Comparison of ENCODE assay signal across 15 cellular contexts in genomic region chr15:63440756-63441155, GRCh38. TPM values are rescaled to one million over a fixed set of nuclear protein-coding genes. Genes with fewer than 3 reads are reported as not detected.
DNase-seq lines count a peak whose midpoint lies in the region; ATAC-seq, FAIRE-seq and TF ChIP-seq lines count a peak whose summit lies in the region.
"Had no signal": no experiment of that assay in that cellular context is flagged by ENCODE, and none has a peak within 500 bp of the region (broad histone marks: within the 10 kb centered on the region; RNA-seq: fewer than 3 reads in every experiment).

No MANE protein-coding gene starts in this region.

- H3K27ac ChIP-seq in VCaP, result peak overlapping the region; percentile 83
- peak overlapping the region; percentile 16 for H3K27ac ChIP-seq in naive thymus-derived CD4-positive, alpha-beta T cell (ENCODE audit: low read depth, low read length)
- H3K27ac ChIP-seq in small intestine (ENCODE audit: low read depth in 1 of 2, low read length in 1 of 2), result no peak overlapping the region

- H3K4me3 ChIP-seq in naive thymus-derived CD4-positive, alpha-beta T cell (ENCODE audit: low read length), result no peak overlapping the region
- no peak overlapping the region for H3K4me3 ChIP-seq in small intestine (ENCODE audit: low read depth in 1 of 2, low read length in 2 of 2)

- H3K36me3 ChIP-seq in naive thymus-derived CD4-positive, alpha-beta T cell (ENCODE audit: control insufficient read depth in 2 of 3, insufficient read depth in 3 of 3, low read length in 3 of 3), result no peaks in the 10 kb centered on the region
- no peaks in the 10 kb centered on the region for H3K36me3 ChIP-seq in small intestine (ENCODE audit: control insufficient read depth in 2 of 2, insufficient read depth in 2 of 2, low read length in 2 of 2)

- no peak for FAIRE-seq in small intestine (lab: Jason Lieb, UNC)

- intact Hi-C loops in activated CD4-positive, alpha-beta T cell treated with anti-CD3 and anti-CD28 coated beads, Interleukin-2, amount 10 ng/mL, durations not matched to agents 24 days and 14 days (cut with micrococcal nuclease), result no loop called here
- intact Hi-C loops in naive thymus-derived CD4-positive, alpha-beta T cell (cut with micrococcal nuclease), result no loop called here

- H3K4me3 Mint-ChIP-seq in activated CD4-positive, alpha-beta T cell treated with anti-CD3 and anti-CD28 coated beads, Interleukin-2, amount 10 ng/mL, durations not matched to agents 24 days and 14 days, result no peak overlapping the region
- peak overlapping the region; percentile 1 to 68 (median 44) for H3K4me3 Mint-ChIP-seq in naive thymus-derived CD4-positive, alpha-beta T cell
- no peak overlapping the region for H3K4me3 Mint-ChIP-seq in activated CD8-positive, alpha-beta T cell treated with anti-CD3 and anti-CD28 coated beads, Interleukin-2, amount 10 ng/mL, durations not matched to agents 7 days and 5 days

- no peaks in the 10 kb centered on the region for H3K9me3 ChIP-seq in naive thymus-derived CD4-positive, alpha-beta T cell (ENCODE audit: control insufficient read depth in 2 of 3, low read length in 3 of 3)
- no peaks in the 10 kb centered on the region for H3K9me3 ChIP-seq in small intestine (ENCODE audit: control insufficient read depth, low read depth)

- peak overlapping the region; percentile 32 for H3K27ac Mint-ChIP-seq in activated CD4-positive, alpha-beta T cell treated with anti-CD3 and anti-CD28 coated beads, Interleukin-2, amount 10 ng/mL, durations not matched to agents 24 days and 14 days
- peak overlapping the region; percentile 21 to 86 (median 69) for H3K27ac Mint-ChIP-seq in naive thymus-derived CD4-positive, alpha-beta T cell
- H3K27ac Mint-ChIP-seq in activated CD8-positive, alpha-beta T cell treated with anti-CD3 and anti-CD28 coated beads, Interleukin-2, amount 10 ng/mL, durations not matched to agents 7 days and 5 days, result no peak overlapping the region

- H3K4me1 ChIP-seq in naive thymus-derived CD4-positive, alpha-beta T cell (ENCODE audit: control insufficient read depth in 2 of 2, insufficient read depth in 2 of 2, low read length in 2 of 2), result peaks cover 4 to 38% of the 10 kb centered on the region in 2 donors
- H3K4me1 ChIP-seq in small intestine (ENCODE audit: control insufficient read depth in 2 of 2, insufficient read depth in 1 of 2, low read depth in 1 of 2, low read length in 1 of 2), result peaks cover 3 to 8% of the 10 kb centered on the region in 2 donors

- no peaks in the 10 kb centered on the region for H3K36me3 Mint-ChIP-seq in activated CD4-positive, alpha-beta T cell treated with anti-CD3 and anti-CD28 coated beads, Interleukin-2, amount 10 ng/mL, durations not matched to agents 24 days and 14 days (ENCODE audit: low read depth)
- H3K36me3 Mint-ChIP-seq in naive thymus-derived CD4-positive, alpha-beta T cell, result peaks cover 0 to 4% (median 0%) of the 10 kb centered on the region in 5 donors
- H3K36me3 Mint-ChIP-seq in activated CD8-positive, alpha-beta T cell treated with anti-CD3 and anti-CD28 coated beads, Interleukin-2, amount 10 ng/mL, durations not matched to agents 7 days and 5 days (ENCODE audit: low read depth), result peaks cover 2% of the 10 kb centered on the region

- peak; percentile 56 for ATAC-seq in naive thymus-derived CD4-positive, alpha-beta T cell
- ATAC-seq in activated CD8-positive, alpha-beta T cell treated with anti-CD3 and anti-CD28 coated beads, Interleukin-2, amount 10 ng/mL, durations not matched to agents 7 days and 5 days, result no peak

- peaks cover 5% of the 10 kb centered on the region for H3K27me3 Mint-ChIP-seq in activated CD4-positive, alpha-beta T cell treated with anti-CD3 and anti-CD28 coated beads, Interleukin-2, amount 10 ng/mL, durations not matched to agents 24 days and 14 days
- H3K27me3 Mint-ChIP-seq in naive thymus-derived CD4-positive, alpha-beta T cell, result peaks cover 0 to 5% (median 0%) of the 10 kb centered on the region in 5 donors
- no peaks in the 10 kb centered on the region for H3K27me3 Mint-ChIP-seq in activated CD8-positive, alpha-beta T cell treated with anti-CD3 and anti-CD28 coated beads, Interleukin-2, amount 10 ng/mL, durations not matched to agents 7 days and 5 days (ENCODE audit: low read depth)

- WGBS in small intestine, 3 donors, result 53 to 64% (median 54%) methylated on average over 6 of the region's 6 CpGs

- no peak for DNase-seq in activated CD4-positive, alpha-beta T cell treated with anti-CD3 and anti-CD28 coated beads, Interleukin-2, amount 10 ng/mL, durations not matched to agents 24 days and 14 days
- DNase-seq in activated CD4-positive, alpha-beta T cell treated with anti-CD3 and anti-CD28 coated beads, Interleukin-2, amount 50 U/mL, for 1 hour, result no peak
- DNase-seq in DMS79 treated with DMSO at 0.1 percent for 48 hours (lab: John Stamatoyannopoulos, UW) (peak; percentile 28), small intestine (no peak), DMS53 (lab: John Stamatoyannopoulos, UW) (no peak)
- DNase-seq in naive thymus-derived CD4-positive, alpha-beta T cell, result peak in 6 of 9 donors; percentile 5 to 49 (median 34)
- DNase-seq in activated CD8-positive, alpha-beta T cell treated with anti-CD3 and anti-CD28 coated beads, Interleukin-2, amount 10 ng/mL, durations not matched to agents 7 days and 5 days, result no peak
- DNase-seq: AML-193, DMS153, H7, Karpas-422, MM.1S, NCI-H2029, NCI-H2227 treated with DMSO at 0.1 percent for 48 hours had no signal

- CTCF ChIA-PET in naive thymus-derived CD4-positive, alpha-beta T cell (lab: Charles Lee), result no interaction called here
- CTCF ChIA-PET in activated CD8-positive, alpha-beta T cell treated with anti-CD3 and anti-CD28 coated beads, Interleukin-2, amount 10 ng/mL, durations not matched to agents 7 days and 5 days (lab: Charles Lee), result interaction anchor here (1.9 kb wide), 1 partner anchor 26 kb away, joined by 6 read pairs; no protein-coding TSS in a partner anchor

- peaks cover 3% of the 10 kb centered on the region for H3K9me3 Mint-ChIP-seq in activated CD4-positive, alpha-beta T cell treated with anti-CD3 and anti-CD28 coated beads, Interleukin-2, amount 10 ng/mL, durations not matched to agents 24 days and 14 days
- H3K9me3 Mint-ChIP-seq in naive thymus-derived CD4-positive, alpha-beta T cell, result no peaks in the 10 kb centered on the region
- no peaks in the 10 kb centered on the region for H3K9me3 Mint-ChIP-seq in activated CD8-positive, alpha-beta T cell treated with anti-CD3 and anti-CD28 coated beads, Interleukin-2, amount 10 ng/mL, durations not matched to agents 7 days and 5 days (ENCODE audit: insufficient read depth)

- H3K27me3 ChIP-seq in naive thymus-derived CD4-positive, alpha-beta T cell (ENCODE audit: control insufficient read depth in 2 of 2, insufficient read depth in 2 of 2, low read length in 2 of 2), result no peaks in the 10 kb centered on the region
- no peaks in the 10 kb centered on the region for H3K27me3 ChIP-seq in small intestine (ENCODE audit: control insufficient read depth in 2 of 2, insufficient read depth in 2 of 2, low read length in 2 of 2)

- H3K4me1 Mint-ChIP-seq in activated CD4-positive, alpha-beta T cell treated with anti-CD3 and anti-CD28 coated beads, Interleukin-2, amount 10 ng/mL, durations not matched to agents 24 days and 14 days, result peaks cover 25% of the 10 kb centered on the region
- H3K4me1 Mint-ChIP-seq in naive thymus-derived CD4-positive, alpha-beta T cell, result peaks cover 11 to 72% (median 42%) of the 10 kb centered on the region in 7 donors
- H3K4me1 Mint-ChIP-seq in activated CD8-positive, alpha-beta T cell treated with anti-CD3 and anti-CD28 coated beads, Interleukin-2, amount 10 ng/mL, durations not matched to agents 7 days and 5 days (ENCODE audit: low read depth), result peaks cover 31% of the 10 kb centered on the region

- TF ChIP-seq CTCF in VCaP (conservative IDR thresholded peaks at IDR 0.05), result no peak; the same call in 1 of the 2 replicates

- POLR2A ChIA-PET in naive thymus-derived CD4-positive, alpha-beta T cell (lab: Charles Lee), result interaction anchor here (1.4 kb wide), 1 partner anchor 12 kb away, joined by 6 read pairs; no protein-coding TSS in a partner anchor
- POLR2A ChIA-PET in activated CD8-positive, alpha-beta T cell treated with anti-CD3 and anti-CD28 coated beads, Interleukin-2, amount 10 ng/mL, durations not matched to agents 7 days and 5 days (lab: Charles Lee), result no interaction called here

RNA-seq across cellular contexts. Expression of gene CA12, which starts 59.1 kb away (rescaled TPM):
- total RNA-seq in activated CD4-positive, alpha-beta T cell treated with anti-CD3 and anti-CD28 coated beads, Interleukin-2, amount 10 ng/mL, durations not matched to agents 24 days and 14 days, result 0.43 and 0.63 TPM in 2 replicates
- total RNA-seq in naive thymus-derived CD4-positive, alpha-beta T cell, result under 1 TPM in 1 of 5 experiments, not detected in 4; 0.02 TPM
- polyA plus RNA-seq in naive thymus-derived CD4-positive, alpha-beta T cell, result not detected
- polyA plus RNA-seq in small intestine, result 1 to 10 TPM in 1 of 3 donors, under 1 TPM in 1, not detected in 1; 0.27 to 1.8 TPM
- total RNA-seq in activated CD8-positive, alpha-beta T cell treated with anti-CD3 and anti-CD28 coated beads, Interleukin-2, amount 10 ng/mL, durations not matched to agents 7 days and 5 days, result not detected

Comparison
In these comparisons a context has a peak if more than half of its experiments do, and no peak if none do; other contexts are left out.
1. DNase-seq: peak in DMS79 treated with DMSO at 0.1 percent for 48 hours (single experiment) and naive thymus-derived CD4-positive, alpha-beta T cell (6 of 9); none in activated CD4-positive, alpha-beta T cell treated with anti-CD3 and anti-CD28 coated beads, Interleukin-2, amount 10 ng/mL, durations not matched to agents 24 days and 14 days (single experiment), activated CD4-positive, alpha-beta T cell treated with anti-CD3 and anti-CD28 coated beads, Interleukin-2, amount 50 U/mL, for 1 hour (single experiment), small intestine (single experiment), activated CD8-positive, alpha-beta T cell treated with anti-CD3 and anti-CD28 coated beads, Interleukin-2, amount 10 ng/mL, durations not matched to agents 7 days and 5 days (single experiment) and DMS53 (single experiment).
2. H3K4me3 Mint-ChIP-seq: peak in naive thymus-derived CD4-positive, alpha-beta T cell (10 of 10); none in activated CD4-positive, alpha-beta T cell treated with anti-CD3 and anti-CD28 coated beads, Interleukin-2, amount 10 ng/mL, durations not matched to agents 24 days and 14 days (single experiment) and activated CD8-positive, alpha-beta T cell treated with anti-CD3 and anti-CD28 coated beads, Interleukin-2, amount 10 ng/mL, durations not matched to agents 7 days and 5 days (single experiment).
3. H3K27ac ChIP-seq: peak in VCaP (single experiment) and naive thymus-derived CD4-positive, alpha-beta T cell (single experiment); none in small intestine (0 of 2).